In the genomic region with DNA sequence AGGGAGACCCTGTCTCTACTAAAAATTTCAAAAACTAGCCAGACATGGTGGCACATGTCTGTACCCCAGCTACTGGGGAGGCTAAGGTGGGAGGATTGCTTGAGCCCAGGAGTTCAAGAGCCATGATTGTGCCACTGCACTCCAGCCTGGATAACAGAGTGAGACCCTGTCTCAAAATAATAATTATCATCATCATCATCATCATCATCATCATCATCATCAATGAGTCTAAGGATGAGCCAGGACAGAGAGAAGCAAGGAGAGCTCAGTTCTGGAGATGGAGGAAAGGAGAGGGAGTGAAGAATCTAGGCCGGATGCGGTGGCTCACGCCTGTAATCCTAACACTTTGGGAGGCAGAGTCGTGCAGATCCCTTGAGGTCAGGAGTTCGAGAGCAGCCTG, we compare ENCODE assay signal across 35 cellular contexts.
"Had no signal": no experiment of that assay in that cellular context is flagged by ENCODE, and none has a peak within 500 bp of the region (broad histone marks: within the 10 kb centered on the region; RNA-seq: fewer than 3 reads in every experiment).

No MANE protein-coding gene starts in this region.

- H3K27me3 ChIP-seq: MG63 had no signal

- DNase-seq: Karpas-422, Kasumi-1, MG63, MM.1S, MV-4-11, NCI-H1048, NCI-H1092, NCI-H1092 treated with DMSO at 0.1 percent for 48 hours, NCI-H1105, NCI-H1105 treated with DMSO at 0.1 percent for 48 hours, NCI-H1417, NCI-H1417 treated with DMSO at 0.1 percent for 48 hours, NCI-H1436, NCI-H1436 treated with DMSO at 0.1 percent for 48 hours, NCI-H146, NCI-H1694, NCI-H1694 treated with DMSO at 0.1 percent for 48 hours, NCI-H187, NCI-H187 treated with DMSO at 0.1 percent for 48 hours, NCI-H1930, NCI-H2029, NCI-H2029 treated with DMSO at 0.1 percent for 48 hours, NCI-H2081, NCI-H2081 treated with DMSO at 0.1 percent for 48 hours, NCI-H2107, NCI-H2171, NCI-H2171 treated with DMSO at 0.1 percent for 48 hours, NCI-H2227 treated with DMSO at 0.1 percent for 48 hours, NCI-H226, NCI-H345, NCI-H446, NCI-H446 treated with DMSO at 0.1 percent for 48 hours, NCI-H510A treated with DMSO at 0.1 percent for 48 hours, NCI-H524, NCI-H524 treated with DMSO at 0.1 percent for 48 hours had no signal

- H3K4me3 ChIP-seq: MG63 had no signal

- H3K9me3 ChIP-seq: MG63 had no signal

- H3K36me3 ChIP-seq: MG63 had no signal
